In the genomic region with DNA sequence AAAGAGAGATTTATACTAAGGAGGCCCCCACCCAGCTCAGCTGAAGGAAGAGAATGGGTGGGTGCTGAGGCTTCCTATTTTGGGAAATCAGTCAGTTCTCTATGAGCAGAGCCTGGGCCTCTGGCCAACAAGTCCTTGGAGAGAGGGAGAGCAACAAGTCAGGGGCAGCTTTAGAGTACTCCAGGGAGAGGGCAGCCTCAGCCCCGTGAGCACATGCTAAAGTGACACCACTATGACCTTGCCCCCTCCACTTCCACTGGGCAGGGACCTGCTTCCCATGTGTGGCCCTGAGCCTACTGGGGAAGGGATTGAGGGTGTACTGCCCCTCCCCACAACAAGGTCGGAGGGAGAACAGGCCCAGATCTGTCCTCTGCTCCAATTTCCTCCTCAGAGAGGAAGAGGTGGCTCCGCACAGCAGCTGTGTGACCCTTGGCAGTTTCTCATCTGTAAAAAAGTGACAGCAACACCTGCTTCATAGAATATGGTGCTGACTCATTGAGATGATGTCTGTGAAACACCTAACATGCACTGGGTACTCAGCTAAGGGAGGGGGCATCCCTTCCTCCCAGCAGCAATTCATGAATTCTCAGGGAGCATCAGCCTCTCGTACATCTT, we compare ENCODE assay signal across 9 cellular contexts.
DNase-seq lines count a peak whose midpoint lies in the region; ATAC-seq and TF ChIP-seq lines count a peak whose summit lies in the region.
"Had no signal": no experiment of that assay in that cellular context is flagged by ENCODE, and none has a peak within 500 bp of the region (broad histone marks: within the 10 kb centered on the region; RNA-seq: fewer than 3 reads in every experiment).

No MANE protein-coding gene starts in this region.

- H3K9me3 ChIP-seq in Loucy (ENCODE audit: insufficient read depth, low read depth, low read length): no peaks in the 10 kb centered on the region
- no peaks in the 10 kb centered on the region for H3K9me3 ChIP-seq in heart left ventricle
- no peaks in the 10 kb centered on the region for H3K9me3 ChIP-seq in aorta (ENCODE audit: control insufficient read depth, low read length)
- H3K9me3 ChIP-seq: thoracic aorta had no signal

- no peaks in the 10 kb centered on the region for H3K27me3 ChIP-seq in Loucy (ENCODE audit: insufficient read depth, low read length, poor library complexity, severe bottlenecking)
- no peaks in the 10 kb centered on the region for H3K27me3 ChIP-seq in heart left ventricle
- no peaks in the 10 kb centered on the region for H3K27me3 ChIP-seq in aorta (ENCODE audit: control insufficient read depth in 1 of 2, insufficient read depth in 2 of 2, low read length in 1 of 2)

- H3K27ac ChIP-seq in heart left ventricle: peak overlapping the region in 7 of 12 donors; percentile 33 to 74 (median 47)
- H3K27ac ChIP-seq in aorta (ENCODE audit: low read depth in 1 of 2, low read length in 2 of 2): no peak overlapping the region

- no peak overlapping the region for H3K9ac ChIP-seq in Loucy (ENCODE audit: low read depth, low read length, poor library complexity, severe bottlenecking)

- no peaks in the 10 kb centered on the region for H3F3A ChIP-seq in Loucy (ENCODE audit: low read depth)

- DNase-seq in DMS 273 (lab: John Stamatoyannopoulos, UW; ENCODE audit: unreplicated experiment): peak; percentile 63
- DNase-seq in GM20000 (ENCODE audit: low spot score): peak; percentile 31
- peak; percentile 73 to 87 (median 75) for DNase-seq in heart left ventricle
- DNase-seq in aorta: peak in 1 of 2 donors; percentile 78
- DNase-seq in immature natural killer cell: no peak
- DNase-seq in SIG-M5 (lab: John Stamatoyannopoulos, UW): no peak
- no peak for DNase-seq in GM03348 (ENCODE audit: low spot score)

- H3K36me3 Mint-ChIP-seq in immature natural killer cell: no peaks in the 10 kb centered on the region

- H3K36me3 ChIP-seq in Loucy (ENCODE audit: insufficient read depth, low read length): no peaks in the 10 kb centered on the region
- H3K36me3 ChIP-seq in heart left ventricle: no peaks in the 10 kb centered on the region
- no peaks in the 10 kb centered on the region for H3K36me3 ChIP-seq in aorta (ENCODE audit: control insufficient read depth in 1 of 2, insufficient read depth in 2 of 2, low read length in 1 of 2)
- H3K36me3 ChIP-seq: thoracic aorta had no signal

- no peak for TF ChIP-seq POLR2A in heart left ventricle (IDR thresholded peaks at IDR 0.05)

- no peaks in the 10 kb centered on the region for H3K4me1 Mint-ChIP-seq in immature natural killer cell

- peaks cover 0 to 10% (median 2%) of the 10 kb centered on the region in 3 donors for H3K27me3 Mint-ChIP-seq in immature natural killer cell (ENCODE audit: low read depth in 3 of 3)

- H2AFZ ChIP-seq in Loucy (ENCODE audit: low read length): peak overlapping the region; percentile 74; the same call in 1 of the 2 replicates

- H3K4me3 Mint-ChIP-seq in immature natural killer cell: no peak overlapping the region

- H3K79me2 ChIP-seq in Loucy (ENCODE audit: insufficient read depth, low read length): no peaks in the 10 kb centered on the region

- H3K27ac Mint-ChIP-seq in immature natural killer cell: no peak overlapping the region

- WGBS in heart left ventricle, 4 donors: 32 to 44% (median 38%) methylated on average over 4 of the region's 4 CpGs
- 52 to 58% methylated on average over 4 of the region's 4 CpGs for WGBS in aorta, 2 donors

- TF ChIP-seq CTCF in GM20000 (IDR thresholded peaks at IDR 0.05; ENCODE audit: extremely low read depth, missing control alignments) (no peak), Loucy (conservative IDR thresholded peaks at IDR 0.05; ENCODE audit: low read length) (no peak), heart left ventricle (IDR thresholded peaks at IDR 0.05) (no peak)

- H4K20me1 ChIP-seq in Loucy (ENCODE audit: insufficient read depth, low read length, poor library complexity, severe bottlenecking): no peaks in the 10 kb centered on the region

- H3K4me1 ChIP-seq in Loucy (ENCODE audit: insufficient read depth, low read length, poor library complexity, severe bottlenecking): peaks cover 17% of the 10 kb centered on the region
- peaks cover 0 to 80% (median 42%) of the 10 kb centered on the region in 12 donors for H3K4me1 ChIP-seq in heart left ventricle
- peaks cover 10 to 12% of the 10 kb centered on the region in 2 donors for H3K4me1 ChIP-seq in aorta (ENCODE audit: control insufficient read depth in 1 of 2, insufficient read depth in 2 of 2, low read length in 2 of 2)

- peak; percentile 70 to 82 (median 76) for ATAC-seq in heart left ventricle
- peak; percentile 53 for ATAC-seq in aorta (ENCODE audit: low FRiP score)

- H3K9me2 ChIP-seq in Loucy (replicated peaks; ENCODE audit: low read depth, low read length): no peaks in the 10 kb centered on the region

- H3K9me3 Mint-ChIP-seq in immature natural killer cell: no peaks in the 10 kb centered on the region

- H3K4me2 ChIP-seq in Loucy (ENCODE audit: low read depth, low read length, poor library complexity, severe bottlenecking): no peak overlapping the region

- intact Hi-C loops in heart left ventricle (cut with DNase I) (loop anchor here in 2 of 10 donors (5.0 to 10.0 kb wide), 2 partner anchors 42 to 64 kb away; no protein-coding TSS in a partner anchor), aorta (cut with DNase I) (loop anchor here (5.0 kb wide), 2 partner anchors 47 to 62 kb away; no protein-coding TSS in a partner anchor)

- no peak overlapping the region for H3K4me3 ChIP-seq in Loucy (ENCODE audit: low read length, poor library complexity, severe bottlenecking)
- H3K4me3 ChIP-seq in heart left ventricle: no peak overlapping the region
- no peak overlapping the region for H3K4me3 ChIP-seq in aorta (ENCODE audit: low read length in 2 of 2)
- H3K4me3 ChIP-seq: thoracic aorta had no signal

Comparison
In these comparisons a context has a peak if more than half of its experiments do, and no peak if none do; other contexts are left out.
1. DNase-seq: peak in DMS 273 (single experiment), GM20000 (single experiment) and heart left ventricle (5 of 5); none in immature natural killer cell (0 of 3), SIG-M5 (single experiment) and GM03348 (single experiment).
2. H3K27ac ChIP-seq: peak in heart left ventricle (7 of 12); none in aorta (0 of 2).